Comparison of ENCODE assay signal across 10 cellular contexts in the genomic region with DNA sequence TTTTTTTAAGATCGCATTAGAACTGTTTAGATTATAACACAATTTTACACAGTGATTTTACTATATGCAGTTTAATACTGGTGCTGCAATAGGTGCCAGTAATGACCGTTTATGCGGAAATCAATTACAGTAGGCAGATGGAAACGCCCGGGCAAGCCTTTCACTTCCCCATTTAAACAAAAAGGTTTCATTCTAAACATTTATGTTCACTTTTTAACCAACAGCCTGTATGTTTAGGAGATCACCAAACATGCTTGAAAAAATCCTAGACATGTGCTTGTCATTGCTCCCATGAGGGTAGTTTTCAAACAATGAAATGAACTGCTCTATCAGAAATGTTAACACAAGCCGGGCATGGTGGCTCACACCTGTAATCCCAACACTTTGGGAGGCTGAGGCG. TPM values are rescaled to one million over a fixed set of nuclear protein-coding genes. Genes with fewer than 3 reads are reported as not detected.
A peak's percentile ranks its signal among the peaks of the same experiment; 100 is the strongest.
DNase-seq lines count a peak whose midpoint lies in the region; ATAC-seq and TF ChIP-seq lines count a peak whose summit lies in the region.
"Had no signal": no experiment of that assay in that cellular context is flagged by ENCODE, and none has a peak within 500 bp of the region (broad histone marks: within the 10 kb centered on the region; RNA-seq: fewer than 3 reads in every experiment).

No MANE protein-coding gene starts in this region.

- POLR2A ChIA-PET in PC-3 (lab: Charles Lee; ENCODE audit: unreplicated experiment): no interaction called here

- CTCF ChIA-PET in PC-3 (lab: Charles Lee): no interaction called here

- H3K27ac Mint-ChIP-seq in activated naive CD4-positive, alpha-beta T cell treated with anti-CD3 and anti-CD28 coated beads, Interleukin-2, amount 50 U/mL, for 24 hours: peak overlapping the region; percentile 30

- TSS peak; percentile 0 for BruUV-seq in PC-3 (replicated peaks; lab: Mats Ljungman, UMichigan)

- no peaks in the 10 kb centered on the region for H3K27me3 Mint-ChIP-seq in activated naive CD4-positive, alpha-beta T cell treated with anti-CD3 and anti-CD28 coated beads, Interleukin-2, amount 50 U/mL, for 24 hours

- H3K9me3 Mint-ChIP-seq in activated naive CD4-positive, alpha-beta T cell treated with anti-CD3 and anti-CD28 coated beads, Interleukin-2, amount 50 U/mL, for 24 hours: no peaks in the 10 kb centered on the region

- H3K4me3 Mint-ChIP-seq in activated naive CD4-positive, alpha-beta T cell treated with anti-CD3 and anti-CD28 coated beads, Interleukin-2, amount 50 U/mL, for 24 hours: peak overlapping the region; percentile 70

- H3K36me3 ChIP-seq in PC-3 (ENCODE audit: low read depth, low read length) (peaks cover 5% of the 10 kb centered on the region; the same call in 1 of the 2 replicates), fibroblast of lung (ENCODE audit: control insufficient read depth, insufficient read depth, low read length) (peaks cover 2% of the 10 kb centered on the region), transverse colon (peaks cover 0 to 11% (median 3%) of the 10 kb centered on the region in 4 donors)

- in situ Hi-C loops in transverse colon (cut with MboI; ENCODE audit: low pct_ligation_motif_present in 1 of 4, low pct_unique_long_range_greater_than_20kb in 1 of 4, low sequenced_read_pairs in 3 of 4): no loop called here

- H3K4me2 ChIP-seq in PC-3 (ENCODE audit: low read length) (no peak overlapping the region), fibroblast of lung (ENCODE audit: extremely low read depth, insufficient read depth, low read length) (peak overlapping the region; percentile 59)

- H3K36me3 Mint-ChIP-seq in activated naive CD4-positive, alpha-beta T cell treated with anti-CD3 and anti-CD28 coated beads, Interleukin-2, amount 50 U/mL, for 24 hours: peaks cover 7% of the 10 kb centered on the region

- DNase-seq in activated naive CD4-positive, alpha-beta T cell (lab: John Stamatoyannopoulos, UW): no peak
- DNase-seq in PC-3 (no peak), fibroblast of lung (ENCODE audit: low read depth in 2 of 2) (no peak), transverse colon (peak; percentile 24), T-helper 9 cell (no peak), dedifferentiated amniotic fluid mesenchymal stem cell (ENCODE audit: extremely low spot score) (no peak)
- DNase-seq: NCI-H1105 had no signal

- peaks cover 19% of the 10 kb centered on the region for H3K4me1 ChIP-seq in PC-3 (ENCODE audit: insufficient read depth, low read length)
- H3K4me1 ChIP-seq in fibroblast of lung (ENCODE audit: control insufficient read depth, extremely low read depth, insufficient read depth, low read length): peaks cover 21% of the 10 kb centered on the region
- peaks cover 19 to 60% (median 35%) of the 10 kb centered on the region in 4 donors for H3K4me1 ChIP-seq in transverse colon

- H4K20me1 ChIP-seq in PC-3 (ENCODE audit: low read length): peaks cover 50% of the 10 kb centered on the region
- H4K20me1 ChIP-seq in fibroblast of lung (ENCODE audit: control insufficient read depth, extremely low read depth, insufficient read depth, low read length): peaks cover 4% of the 10 kb centered on the region

- intact Hi-C loops in PC-3 (cut with micrococcal nuclease): no loop called here
- intact Hi-C loops in transverse colon (cut with DNase I; ENCODE audit: low total_unique reads): no loop called here

- H3F3A ChIP-seq in PC-3 (ENCODE audit: low read length, unreplicated experiment): no peaks in the 10 kb centered on the region

- H3K4me1 Mint-ChIP-seq in activated naive CD4-positive, alpha-beta T cell treated with anti-CD3 and anti-CD28 coated beads, Interleukin-2, amount 50 U/mL, for 24 hours: peaks cover 56% of the 10 kb centered on the region

- H3K79me2 ChIP-seq in PC-3 (ENCODE audit: low read length) (peaks cover 70% of the 10 kb centered on the region), fibroblast of lung (ENCODE audit: control insufficient read depth, insufficient read depth, low read length) (peaks cover 67% of the 10 kb centered on the region)

- no peak overlapping the region for H2AFZ ChIP-seq in PC-3 (ENCODE audit: low read length)
- H2AFZ ChIP-seq in fibroblast of lung (ENCODE audit: low read length): no peak overlapping the region

- H3K9ac ChIP-seq in PC-3 (ENCODE audit: low read length) (no peak overlapping the region), fibroblast of lung (ENCODE audit: insufficient read depth, low read length) (no peak overlapping the region)

- WGBS in transverse colon (ENCODE audit: low coverage in 1 of 2), 2 donors: 54 to 62% methylated on average over 6 to 7 of the region's 7 CpGs

- no peaks in the 10 kb centered on the region for H3K9me3 ChIP-seq in PC-3 (ENCODE audit: low read length)
- no peaks in the 10 kb centered on the region for H3K9me3 ChIP-seq in fibroblast of lung (ENCODE audit: control insufficient read depth, insufficient read depth, low read depth, low read length)
- H3K9me3 ChIP-seq in transverse colon: no peaks in the 10 kb centered on the region

- no peak for TF ChIP-seq EP300 in transverse colon (IDR thresholded peaks at IDR 0.05; ENCODE audit: low read depth)

- no peak for ATAC-seq in PC-3
- ATAC-seq in HG02870 (IDR thresholded peaks at IDR 0.05; ENCODE audit: unreplicated experiment): no peak
- ATAC-seq: sciatic nerve had no signal

- H3K27ac ChIP-seq in PC-3 (ENCODE audit: low read length) (no peak overlapping the region), fibroblast of lung (ENCODE audit: insufficient read depth, low read length) (peak overlapping the region; percentile 50), transverse colon (peak overlapping the region; percentile 58 to 100 (median 99))

- TF ChIP-seq CTCF in PC-3 (conservative IDR thresholded peaks at IDR 0.05; ENCODE audit: low read depth, low read length) (no peak), fibroblast of lung (conservative IDR thresholded peaks at IDR 0.05 in 1 of 2, IDR thresholded peaks at IDR 0.05 in 1 of 2; ENCODE audit: low read depth in 1 of 2, low read length in 2 of 2) (no peak), transverse colon (IDR thresholded peaks at IDR 0.05) (no peak)

- H3K27me3 ChIP-seq in PC-3 (ENCODE audit: low read length) (no peaks in the 10 kb centered on the region), fibroblast of lung (ENCODE audit: control insufficient read depth, insufficient read depth, low read length) (no peaks in the 10 kb centered on the region), transverse colon (no peaks in the 10 kb centered on the region)

- no peak overlapping the region for H3K4me3 ChIP-seq in PC-3 (ENCODE audit: low read length)
- H3K4me3 ChIP-seq in fibroblast of lung (replicated peaks in 1 of 4; ENCODE audit: control extremely low read depth in 1 of 4, insufficient read depth in 1 of 4, low read depth in 3 of 4, low read length in 4 of 4): peak overlapping the region in 1 of 4 experiments; percentile 31
- no peak overlapping the region for H3K4me3 ChIP-seq in transverse colon

- no peaks in the 10 kb centered on the region for H3K9me2 ChIP-seq in PC-3 (replicated peaks; ENCODE audit: low read length)

- TF ChIP-seq POLR2A in transverse colon (IDR thresholded peaks at IDR 0.05): no peak

RNA-seq across cellular contexts. Expression of gene BNIP2, which starts 2.7 kb away (rescaled TPM):
- 46.1 and 63.4 TPM in 2 replicates for total RNA-seq in PC-3 (2014; rRNA removed)
- 75.2 and 82.9 TPM in 2 replicates for total RNA-seq in fibroblast of lung
- polyA plus RNA-seq in fibroblast of lung: 83.4 and 93.2 TPM in 2 replicates
- 45.9 and 48.2 TPM in 2 replicates for polyA plus RNA-seq in fibroblast of lung (2012)
- 2.7 and 6.2 TPM in 2 replicates for polyA minus RNA-seq in fibroblast of lung (ENCODE audit: low replicate concordance)
- 100 to 1,000 TPM in 3 of 4 donors, 10 to 100 TPM in 1; 84.4 to 140 (median 125) TPM for total RNA-seq in transverse colon

RNA-seq across cellular contexts. Expression of gene GTF2A2, which starts 29.1 kb away (rescaled TPM):
- total RNA-seq in PC-3 (2014; rRNA removed) (53.8 and 83.9 TPM in 2 replicates), fibroblast of lung (44.7 and 49.7 TPM in 2 replicates), transverse colon (10 to 100 TPM in 3 of 4 donors, 1 to 10 TPM in 1; 4.4 to 27.7 (median 17.8) TPM)
- polyA plus RNA-seq in fibroblast of lung: 65.0 and 66.2 TPM in 2 replicates
- 106 and 109 TPM in 2 replicates for polyA plus RNA-seq in fibroblast of lung (2012)
- polyA minus RNA-seq in fibroblast of lung (ENCODE audit: low replicate concordance): 1.3 and 12.2 TPM in 2 replicates
